Comparison of ENCODE assay signal across 12 cellular contexts in the genomic region with DNA sequence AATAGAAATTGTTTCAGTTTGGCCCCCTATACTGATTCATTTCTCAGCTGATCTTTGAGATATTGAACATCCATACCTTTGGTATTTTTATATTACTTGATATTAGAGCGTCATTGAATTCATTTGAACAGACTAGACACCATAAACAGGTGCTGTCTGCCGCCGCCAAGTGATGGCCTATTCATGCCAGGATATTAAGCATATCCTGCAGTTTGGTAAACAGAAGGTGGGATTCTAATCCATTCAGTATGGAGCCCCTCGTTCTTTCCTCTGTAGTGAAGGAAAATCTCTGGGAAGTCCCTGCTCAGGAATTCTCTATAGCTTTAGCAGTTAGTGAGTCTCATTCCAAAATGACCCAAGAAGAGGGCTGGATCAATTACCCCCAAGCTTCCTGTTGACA. TPM values are rescaled to one million over a fixed set of nuclear protein-coding genes. Genes with fewer than 3 reads are reported as not detected.
DNase-seq lines count a peak whose midpoint lies in the region; ATAC-seq and TF ChIP-seq lines count a peak whose summit lies in the region.
"Had no signal": no experiment of that assay in that cellular context is flagged by ENCODE, and none has a peak within 500 bp of the region (broad histone marks: within the 10 kb centered on the region; RNA-seq: fewer than 3 reads in every experiment).

No MANE protein-coding gene starts in this region.

- H3K27ac ChIP-seq in IMR-90 (ENCODE audit: insufficient read depth, low read length) (no peak overlapping the region), breast epithelium (peak overlapping the region; percentile 81 to 91), lung (ENCODE audit: low read depth in 1 of 2, low read length in 1 of 2) (peak overlapping the region; percentile 88 to 96), subcutaneous abdominal adipose tissue (ENCODE audit: low read depth, low read length) (peak overlapping the region; percentile 72), A673 (ENCODE audit: low read depth, low read length, poor library complexity, severe bottlenecking) (no peak overlapping the region), mesendoderm (ENCODE audit: low read depth, low read length) (no peak overlapping the region)

- no peaks in the 10 kb centered on the region for H4K20me1 ChIP-seq in IMR-90 (ENCODE audit: insufficient read depth, low read length)

- H2BK120ac ChIP-seq in IMR-90 (ENCODE audit: low read depth, low read length) (peak overlapping the region; percentile 82), mesendoderm (ENCODE audit: low read depth, low read length) (no peak overlapping the region)

- H3K56ac ChIP-seq in IMR-90 (ENCODE audit: extremely low read depth, insufficient read depth, low read length) (no peak overlapping the region; the same call in 1 of the 2 replicates), mesendoderm (ENCODE audit: low read length) (no peak overlapping the region)

- TF ChIP-seq CTCF in IMR-90 (conservative IDR thresholded peaks at IDR 0.05; ENCODE audit: low read depth, low read length) (no peak), breast epithelium (IDR thresholded peaks at IDR 0.05) (no peak), lung (IDR thresholded peaks at IDR 0.05; ENCODE audit: control extremely low read depth, extremely low read depth) (no peak), A673 (conservative IDR thresholded peaks at IDR 0.05; ENCODE audit: low read depth, low read length) (no peak)

- H2AK9ac ChIP-seq in IMR-90 (replicated peaks; ENCODE audit: low read depth, low read length, poor library complexity) = no peak overlapping the region

- H3K4me1 ChIP-seq in IMR-90 (ENCODE audit: control insufficient read depth, insufficient read depth, low read length) (peaks cover 25% of the 10 kb centered on the region), breast epithelium (peaks cover 11 to 18% of the 10 kb centered on the region in 2 donors), lung (ENCODE audit: control insufficient read depth in 2 of 2, insufficient read depth in 2 of 2, low read length in 2 of 2) (peaks cover 10 to 21% of the 10 kb centered on the region in 2 donors), subcutaneous abdominal adipose tissue (ENCODE audit: control insufficient read depth in 5 of 5, insufficient read depth in 5 of 5, low read length in 5 of 5) (peaks cover 7 to 60% (median 52%) of the 10 kb centered on the region in 5 donors), A673 (ENCODE audit: insufficient read depth, low read length, poor library complexity, severe bottlenecking) (no peaks in the 10 kb centered on the region), mesendoderm (ENCODE audit: control insufficient read depth, low read depth, low read length) (no peaks in the 10 kb centered on the region)

- DNase-seq in IMR-90 = no peak
- DNase-seq in breast epithelium (ENCODE audit: low spot score in 2 of 2) = no peak
- no peak for DNase-seq in lung (ENCODE audit: low spot score)
- no peak for DNase-seq in ureter (ENCODE audit: low spot score)
- DNase-seq in A673 (ENCODE audit: low spot score) = no peak
- DNase-seq in mesendoderm = no peak
- DNase-seq: activated CD4-positive, alpha-beta memory T cell treated with anti-CD3 and anti-CD28 coated beads, Interleukin-2, amount 10 ng/mL, durations not matched to agents 7 days and 5 days; activated effector memory CD4-positive, alpha-beta T cell treated with Interleukin-2 at 50 U/mL for 16 hours; NCI-H1048 had no signal

- no peak for ATAC-seq in IMR-90 (ENCODE audit: low read depth)
- ATAC-seq in lung (ENCODE audit: insufficient read depth, low FRiP score) = no peak
- no peak for ATAC-seq in HG02973 (IDR thresholded peaks at IDR 0.05; ENCODE audit: unreplicated experiment)

- H2BK5ac ChIP-seq in IMR-90 (ENCODE audit: low read depth, low read length, poor library complexity, severe bottlenecking) = peak overlapping the region; percentile 94
- H2BK5ac ChIP-seq in mesendoderm (ENCODE audit: low read length) = no peak overlapping the region

- CTCF ChIA-PET in IMR-90 (lab: Yijun Ruan, JAX) = no interaction called here
- CTCF ChIA-PET in A673 (lab: Charles Lee) = no interaction called here

- intact Hi-C loops in IMR-90 (cut with micrococcal nuclease) (no loop called here), breast epithelium (cut with DNase I; ENCODE audit: low total_unique reads) (no loop called here), A673 (cut with micrococcal nuclease; ENCODE audit: unreplicated experiment) (no loop called here)

- H3K4me2 ChIP-seq in IMR-90 (ENCODE audit: low read depth, low read length) (no peak overlapping the region), mesendoderm (ENCODE audit: low read length) (no peak overlapping the region)

- H3K14ac ChIP-seq in IMR-90 (replicated peaks; ENCODE audit: low read depth, low read length) = no peak overlapping the region; the same call in 1 of the 2 replicates

- H3K79me2 ChIP-seq in mesendoderm (ENCODE audit: control insufficient read depth, insufficient read depth, low read length) = no peaks in the 10 kb centered on the region

- POLR2A ChIA-PET in IMR-90 (lab: Charles Lee; ENCODE audit: unreplicated experiment) = no interaction called here
- POLR2A ChIA-PET in A673 (lab: Charles Lee; ENCODE audit: low non-redundant PET) = no interaction called here

- H3K27me3 ChIP-seq in IMR-90 (ENCODE audit: control insufficient read depth, insufficient read depth, low read length) = no peaks in the 10 kb centered on the region
- H3K27me3 ChIP-seq in breast epithelium = no peaks in the 10 kb centered on the region
- H3K27me3 ChIP-seq in lung (ENCODE audit: control insufficient read depth, insufficient read depth) = no peaks in the 10 kb centered on the region
- no peaks in the 10 kb centered on the region for H3K27me3 ChIP-seq in subcutaneous abdominal adipose tissue (ENCODE audit: control insufficient read depth in 5 of 5, insufficient read depth in 4 of 5, low read length in 5 of 5)
- no peaks in the 10 kb centered on the region for H3K27me3 ChIP-seq in A673 (replicated peaks; ENCODE audit: insufficient read depth, low read depth, low read length, poor library complexity)
- no peaks in the 10 kb centered on the region for H3K27me3 ChIP-seq in mesendoderm (ENCODE audit: insufficient read depth, low read length, poor library complexity)

- WGBS in IMR-90 (ENCODE audit: extremely low coverage in 2 of 2, insufficient read length in 1 of 2), 2 experiments = no CpG with 5 or more reads among the region's 4 CpGs
- 70 to 84% methylated on average over 4 of the region's 4 CpGs for WGBS in lung, 2 donors
- WGBS in mesendoderm (ENCODE audit: extremely low coverage, insufficient coverage, low lambda C conversion rate) = no CpG with 5 or more reads among the region's 4 CpGs

- H3K9ac ChIP-seq in IMR-90 (ENCODE audit: low read depth, low read length) = no peak overlapping the region
- no peak overlapping the region for H3K9ac ChIP-seq in subcutaneous abdominal adipose tissue (ENCODE audit: low read length in 5 of 5)
- no peak overlapping the region for H3K9ac ChIP-seq in mesendoderm (ENCODE audit: low read length)

- no peak overlapping the region for H4K5ac ChIP-seq in IMR-90 (ENCODE audit: low read depth, low read length)
- no peak overlapping the region for H4K5ac ChIP-seq in mesendoderm (ENCODE audit: low read length)

- H3K23ac ChIP-seq in IMR-90 (ENCODE audit: low read depth, low read length) (0 out of 2 replicates have a peak overlapping the region, but pooled peaks have one; percentile 16), mesendoderm (ENCODE audit: low read length) (no peak overlapping the region)

- H4K8ac ChIP-seq in IMR-90 (ENCODE audit: low read depth in 2 of 2, low read length in 2 of 2) = peak overlapping the region in 1 of 2 experiments; percentile 1; a peak in 1 of 4 replicates
- no peak overlapping the region for H4K8ac ChIP-seq in mesendoderm (ENCODE audit: low read depth, low read length)

- dilution Hi-C loops in IMR-90 (cut with HindIII; ENCODE audit: low sequenced_read_pairs, unreplicated experiment) = no loop called here

- H2AK5ac ChIP-seq in IMR-90 (ENCODE audit: low read depth, low read length) (peak overlapping the region; percentile 68), mesendoderm (ENCODE audit: low read length) (no peak overlapping the region)

- peak overlapping the region; percentile 85; the same call in 1 of the 2 replicates for H3K4ac ChIP-seq in IMR-90 (ENCODE audit: low read depth, low read length)
- H3K4ac ChIP-seq in mesendoderm (ENCODE audit: low read depth, low read length) = no peak overlapping the region

- H3K4me3 ChIP-seq in IMR-90 (ENCODE audit: insufficient read depth, low read depth, low read length) (no peak overlapping the region), breast epithelium (no peak overlapping the region), lung (no peak overlapping the region), subcutaneous abdominal adipose tissue (ENCODE audit: low read depth in 1 of 5, low read length in 5 of 5) (no peak overlapping the region), A673 (ENCODE audit: low read depth, low read length, poor library complexity, severe bottlenecking) (no peak overlapping the region), mesendoderm (ENCODE audit: low read length) (no peak overlapping the region)

- H3K18ac ChIP-seq in IMR-90 (ENCODE audit: low read depth, low read length) = no peak overlapping the region; the same call in 1 of the 2 replicates
- no peak overlapping the region for H3K18ac ChIP-seq in mesendoderm (ENCODE audit: low read length)

- no peak overlapping the region; the same call in 2 of the 3 replicates for H2BK15ac ChIP-seq in IMR-90 (ENCODE audit: low read depth, low read length)
- no peak overlapping the region for H2BK15ac ChIP-seq in mesendoderm (replicated peaks; ENCODE audit: low read depth)

- H2BK20ac ChIP-seq in IMR-90 (ENCODE audit: low read depth, low read length) = peak overlapping the region; percentile 88; the same call in 1 of the 2 replicates

- no peaks in the 10 kb centered on the region for H3K36me3 ChIP-seq in IMR-90 (ENCODE audit: control insufficient read depth, insufficient read depth, low read length)
- H3K36me3 ChIP-seq in breast epithelium = no peaks in the 10 kb centered on the region
- no peaks in the 10 kb centered on the region for H3K36me3 ChIP-seq in lung (ENCODE audit: control insufficient read depth in 2 of 2, insufficient read depth in 2 of 2, low read length in 2 of 2)
- H3K36me3 ChIP-seq in subcutaneous abdominal adipose tissue (ENCODE audit: control insufficient read depth in 5 of 5, insufficient read depth in 5 of 5, low read length in 5 of 5) = no peaks in the 10 kb centered on the region
- H3K36me3 ChIP-seq in A673 (ENCODE audit: insufficient read depth, low read length, poor library complexity, severe bottlenecking) = no peaks in the 10 kb centered on the region
- H3K36me3 ChIP-seq in mesendoderm (ENCODE audit: control insufficient read depth, insufficient read depth, low read length) = no peaks in the 10 kb centered on the region

- in situ Hi-C loops in IMR-90 (cut with MboI; ENCODE audit: low sequenced_read_pairs) = no loop called here

- BruUV-seq in IMR-90 (replicated peaks; lab: Mats Ljungman, UMichigan) = no TSS peak
- BruUV-seq in A673 (replicated peaks; lab: Mats Ljungman, UMichigan) = no TSS peak

- H2AFZ ChIP-seq in IMR-90 (replicated peaks; ENCODE audit: low read length, poor library complexity) = no peak overlapping the region

- TF ChIP-seq POLR2A in IMR-90 (IDR thresholded peaks at IDR 0.05; ENCODE audit: low read depth, low read length) = no peak
- TF ChIP-seq POLR2A in breast epithelium (IDR thresholded peaks at IDR 0.05) = no peak

- TF ChIP-seq RAD21 in IMR-90 (IDR thresholded peaks at IDR 0.05; ENCODE audit: low read length) = no peak

- H4K91ac ChIP-seq in IMR-90 (ENCODE audit: insufficient read depth, low read depth, low read length) = peak overlapping the region; percentile 27

- no peaks in the 10 kb centered on the region for H3K9me3 ChIP-seq in IMR-90 (ENCODE audit: control insufficient read depth, insufficient read depth, low read length)
- H3K9me3 ChIP-seq in breast epithelium = no peaks in the 10 kb centered on the region
- no peaks in the 10 kb centered on the region for H3K9me3 ChIP-seq in lung (ENCODE audit: control insufficient read depth in 2 of 2, insufficient read depth in 1 of 2, low read length in 1 of 2)
- no peaks in the 10 kb centered on the region for H3K9me3 ChIP-seq in subcutaneous abdominal adipose tissue (ENCODE audit: control insufficient read depth in 5 of 5, low read length in 5 of 5)
- H3K9me3 ChIP-seq in A673 (ENCODE audit: low read depth, low read length, poor library complexity, severe bottlenecking) = no peaks in the 10 kb centered on the region

- H3K79me1 ChIP-seq in IMR-90 (ENCODE audit: low read depth in 1 of 2, low read length in 2 of 2) (no peaks in the 10 kb centered on the region), mesendoderm (ENCODE audit: low read length) (no peaks in the 10 kb centered on the region)

- peaks cover 17% of the 10 kb centered on the region for H3K9me1 ChIP-seq in IMR-90 (ENCODE audit: insufficient read depth, low read length)

RNA-seq across cellular contexts. Expression of a gene that starts 23.0 kb away (rescaled TPM):
- not detected in 2 replicates for total RNA-seq in IMR-90 (2012; rRNA removed)
- not detected in 2 replicates for polyA plus RNA-seq in IMR-90 (2012; rRNA removed)
- not detected in 2 replicates for polyA plus RNA-seq in IMR-90 (2012; cell fraction: cytosol; rRNA removed)
- polyA plus RNA-seq in IMR-90 (2012; cell fraction: nucleus; rRNA removed; ENCODE audit: low replicate concordance) = not detected in 2 replicates
- total RNA-seq in breast epithelium = 1 to 10 TPM; 2.2 to 4.2 (median 2.9) TPM
- 1 to 10 TPM; 1.0 to 3.0 TPM for total RNA-seq in lung
- polyA plus RNA-seq in lung = under 1 TPM; 0.14 to 0.84 TPM
- total RNA-seq in ureter = 0.21 TPM
- total RNA-seq in A673 (2021) = not detected in 2 replicates
- not detected for polyA plus RNA-seq in mesendoderm (2013, experiment 1 of 2)
- not detected for polyA plus RNA-seq in mesendoderm (2013, experiment 2 of 2)
- total RNA-seq: fibroblast of villous mesenchyme had no signal

Comparison
In these comparisons a context has a peak if more than half of its experiments do, and no peak if none do; other contexts are left out.
1. H3K27ac ChIP-seq: peak in breast epithelium (2 of 2), lung (2 of 2) and subcutaneous abdominal adipose tissue (single experiment); none in IMR-90 (single experiment), A673 (single experiment) and mesendoderm (single experiment).